Comparison of ENCODE assay signal across 29 cellular contexts in the genomic region with DNA sequence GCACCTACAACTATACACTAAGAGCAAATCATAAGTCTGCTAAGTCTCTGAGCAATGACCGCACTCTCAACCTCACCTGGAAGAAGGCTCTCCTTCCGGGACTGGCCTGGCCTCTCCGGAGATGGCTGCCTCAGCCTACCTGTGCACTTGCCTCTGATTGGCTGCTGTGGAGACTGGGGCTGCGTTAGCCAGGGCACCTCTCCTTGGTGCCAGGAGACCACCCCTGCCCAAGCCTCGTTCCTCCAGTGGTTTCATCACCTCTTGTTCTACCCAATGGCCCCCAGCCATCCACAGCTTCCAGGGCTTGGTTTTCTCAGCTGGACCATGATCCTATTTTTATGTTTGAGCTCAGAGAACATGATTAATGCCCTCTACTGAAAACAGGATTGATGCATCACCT.
"Had no signal": no experiment of that assay in that cellular context is flagged by ENCODE, and none has a peak within 500 bp of the region (broad histone marks: within the 10 kb centered on the region; RNA-seq: fewer than 3 reads in every experiment).

No MANE protein-coding gene starts in this region.

- H3K4me2 ChIP-seq: neural progenitor cell had no signal

- FAIRE-seq: astrocyte, TTC549 had no signal

- H3K4me1 Mint-ChIP-seq: activated CD4-positive, alpha-beta T cell treated with anti-CD3 and anti-CD28 coated beads, Interleukin-2, amount 10 ng/mL, durations not matched to agents 7 days and 5 days; stimulated activated effector memory CD8-positive, alpha-beta T cell treated with anti-CD3 and anti-CD28 coated beads, Interleukin-12 subunit alpha, Interleukin-12 subunit beta, amount 100 ng/mL, for 72 hours had no signal

- H3K36me3 Mint-ChIP-seq: activated naive CD4-positive, alpha-beta T cell treated with anti-CD3 and anti-CD28 coated beads, Interleukin-2, amount 50 U/mL, for 72 hours; natural killer cell; neural progenitor cell; stimulated activated effector memory CD8-positive, alpha-beta T cell treated with anti-CD3 and anti-CD28 coated beads, Interleukin-12 subunit alpha, Interleukin-12 subunit beta, amount 100 ng/mL, for 72 hours had no signal

- H3K36me3 ChIP-seq: brain microvascular endothelial cell, heart right ventricle, left lung, lower lobe of right lung, neural progenitor cell, right lobe of liver, thyroid gland, upper lobe of right lung had no signal

- H3K4me3 ChIP-seq: heart right ventricle, left lung, lower lobe of right lung, neural progenitor cell, right lobe of liver, skin epidermis, thyroid gland, upper lobe of right lung had no signal

- H3K9me3 Mint-ChIP-seq: activated CD4-positive, alpha-beta memory T cell treated with anti-CD3 and anti-CD28 coated beads, Interleukin-2, amount 10 ng/mL, durations not matched to agents 7 days and 5 days; activated CD4-positive, alpha-beta T cell treated with anti-CD3 and anti-CD28 coated beads, Interleukin-2, amount 10 ng/mL, durations not matched to agents 7 days and 5 days; activated naive CD4-positive, alpha-beta T cell treated with anti-CD3 and anti-CD28 coated beads, Interleukin-2, amount 50 U/mL, for 72 hours; activated T-cell treated with anti-CD3 and anti-CD28 coated beads, Interleukin-2, amount 50 U/mL, for 24 hours; natural killer cell; neural progenitor cell; stimulated activated effector memory CD8-positive, alpha-beta T cell treated with anti-CD3 and anti-CD28 coated beads, Interleukin-12 subunit alpha, Interleukin-12 subunit beta, amount 100 ng/mL, for 72 hours; stimulated activated naive CD8-positive, alpha-beta T cell treated with anti-CD3 and anti-CD28 coated beads, Interleukin-15, Interleukin-2, amounts not matched to agents 100 ng/mL and 50 ng/mL, for 24 hours had no signal

- H3K27ac ChIP-seq: brain microvascular endothelial cell, foreskin keratinocyte, heart right ventricle, left lung, lower lobe of right lung, neural progenitor cell, right lobe of liver, thyroid gland, upper lobe of right lung had no signal

- ATAC-seq: activated naive CD4-positive, alpha-beta T cell treated with anti-CD3 and anti-CD28 coated beads, Interleukin-2, amount 50 U/mL, for 72 hours; esophagus mucosa; foreskin keratinocyte; left lung; lower lobe of right lung; natural killer cell; stimulated activated effector memory CD8-positive, alpha-beta T cell treated with anti-CD3 and anti-CD28 coated beads, Interleukin-12 subunit alpha, Interleukin-12 subunit beta, amount 100 ng/mL, for 72 hours; upper lobe of right lung had no signal

- H3K9ac ChIP-seq: neural progenitor cell had no signal

- DNase-seq: activated CD4-positive, alpha-beta memory T cell treated with anti-CD3 and anti-CD28 coated beads, Interleukin-2, amount 10 ng/mL, durations not matched to agents 7 days and 5 days; activated CD4-positive, alpha-beta T cell treated with anti-CD3 and anti-CD28 coated beads, Interleukin-2, amount 10 ng/mL, durations not matched to agents 7 days and 5 days; activated CD4-positive, CD25-positive, alpha-beta regulatory T cell treated with anti-CD3 and anti-CD28 coated beads, Interleukin-2, amount 50 U/mL, for 72 hours; activated CD8-positive, alpha-beta memory T cell treated with anti-CD3 and anti-CD28 coated beads, Interleukin-2, amount 50 U/mL, for 48 hours; activated naive CD4-positive, alpha-beta T cell; activated T-cell treated with anti-CD3 and anti-CD28 coated beads, Interleukin-2, amount 50 U/mL, for 24 hours; brain microvascular endothelial cell; cortex of kidney; foreskin keratinocyte; heart right ventricle; kidney glomerular epithelial cell; left lung; lower lobe of right lung; mesendoderm; natural killer cell; posterior cingulate gyrus; stimulated activated CD4-positive, alpha-beta T cell treated with anti-CD3 and anti-CD28 coated beads, Interleukin-4, amount 100 ng/mL, for 24 hours; substantia nigra; thyroid gland; upper lobe of right lung had no signal

- H3K27me3 ChIP-seq: heart right ventricle, left lung, neural progenitor cell, right lobe of liver, thyroid gland, upper lobe of right lung had no signal

- H3K9me3 ChIP-seq: heart right ventricle, left lung, lower lobe of right lung, right lobe of liver, thyroid gland, upper lobe of right lung had no signal

- H3K4me3 Mint-ChIP-seq: activated CD4-positive, alpha-beta T cell treated with anti-CD3 and anti-CD28 coated beads, Interleukin-2, amount 10 ng/mL, durations not matched to agents 7 days and 5 days; activated T-cell treated with anti-CD3 and anti-CD28 coated beads, Interleukin-2, amount 50 U/mL, for 24 hours; natural killer cell; neural progenitor cell; stimulated activated effector memory CD8-positive, alpha-beta T cell treated with anti-CD3 and anti-CD28 coated beads, Interleukin-12 subunit alpha, Interleukin-12 subunit beta, amount 100 ng/mL, for 72 hours; stimulated activated naive CD8-positive, alpha-beta T cell treated with anti-CD3 and anti-CD28 coated beads, Interleukin-15, Interleukin-2, amounts not matched to agents 100 ng/mL and 50 ng/mL, for 24 hours had no signal

- H2AFZ ChIP-seq: neural progenitor cell had no signal

- H3K4me1 ChIP-seq: foreskin keratinocyte, left lung, neural progenitor cell, thyroid gland had no signal

- H3K27ac Mint-ChIP-seq: activated CD4-positive, alpha-beta T cell treated with anti-CD3 and anti-CD28 coated beads, Interleukin-2, amount 10 ng/mL, durations not matched to agents 7 days and 5 days; activated naive CD4-positive, alpha-beta T cell treated with anti-CD3 and anti-CD28 coated beads, Interleukin-2, amount 50 U/mL, for 72 hours; activated T-cell treated with anti-CD3 and anti-CD28 coated beads, Interleukin-2, amount 50 U/mL, for 24 hours; neural progenitor cell; stimulated activated naive CD8-positive, alpha-beta T cell treated with anti-CD3 and anti-CD28 coated beads, Interleukin-15, Interleukin-2, amounts not matched to agents 100 ng/mL and 50 ng/mL, for 24 hours had no signal
